In genomic region chr3:76723366-76723765, GRCh38 we compare ENCODE assay signal across 24 cellular contexts.
"Had no signal": no experiment of that assay in that cellular context is flagged by ENCODE, and none has a peak within 500 bp of the region (broad histone marks: within the 10 kb centered on the region; RNA-seq: fewer than 3 reads in every experiment).

No MANE protein-coding gene starts in this region.

- H3K4me3 Mint-ChIP-seq: dendritic cell treated with granulocyte-macrophage colony-stimulating factor and Interleukin-4, amounts not matched to agents 40 ng/mL and 50 ng/mL, for 4 days; effector memory CD8-positive, alpha-beta T cell; endodermal cell; memory B cell had no signal

- H3K27me3 ChIP-seq: colonic mucosa, esophagus squamous epithelium, gastrocnemius medialis, heart right ventricle, left lung had no signal

- DNase-seq: colonic mucosa; cortex of kidney; effector CD8-positive, alpha-beta T cell; effector memory CD8-positive, alpha-beta T cell; erythroblast; esophagus squamous epithelium; foreskin fibroblast; foreskin melanocyte; gastrocnemius medialis; glutamatergic neuron; head of caudate nucleus; heart right ventricle; hippocampal formation; left cardiac atrium; left lung; left ventricle myocardium superior; lower lobe of right lung; mesendoderm; midbrain had no signal

- H3K27ac ChIP-seq: colonic mucosa, epithelial cell of prostate, esophagus squamous epithelium, gastrocnemius medialis, heart right ventricle, left lung, lower lobe of right lung had no signal

- H3K27me3 Mint-ChIP-seq: dendritic cell treated with granulocyte-macrophage colony-stimulating factor and Interleukin-4, amounts not matched to agents 40 ng/mL and 50 ng/mL, for 4 days; effector memory CD8-positive, alpha-beta T cell; memory B cell had no signal

- H3K4me1 Mint-ChIP-seq: memory B cell had no signal

- H3K9me3 ChIP-seq: colonic mucosa, esophagus squamous epithelium, gastrocnemius medialis, heart right ventricle, left lung, lower lobe of right lung had no signal

- H3K36me3 Mint-ChIP-seq: memory B cell had no signal

- H3K27ac Mint-ChIP-seq: dendritic cell treated with granulocyte-macrophage colony-stimulating factor and Interleukin-4, amounts not matched to agents 40 ng/mL and 50 ng/mL, for 4 days; effector memory CD8-positive, alpha-beta T cell; endodermal cell; memory B cell had no signal

- H3K4me1 ChIP-seq: colonic mucosa, esophagus squamous epithelium, gastrocnemius medialis, heart right ventricle, left lung, lower lobe of right lung had no signal

- H3K9me3 Mint-ChIP-seq: endodermal cell had no signal

- H3K4me3 ChIP-seq: colonic mucosa, esophagus squamous epithelium, gastrocnemius medialis, heart right ventricle, left lung, lower lobe of right lung had no signal

- H3K36me3 ChIP-seq: colonic mucosa, esophagus squamous epithelium, gastrocnemius medialis, heart right ventricle, left lung, lower lobe of right lung had no signal

- ATAC-seq: effector memory CD8-positive, alpha-beta T cell; esophagus mucosa; gastrocnemius medialis; heart right ventricle; left cardiac atrium; left lung; left ventricle myocardium superior; lower lobe of right lung had no signal
